1 cellular context compared by ENCODE assay signal in the genomic region with DNA sequence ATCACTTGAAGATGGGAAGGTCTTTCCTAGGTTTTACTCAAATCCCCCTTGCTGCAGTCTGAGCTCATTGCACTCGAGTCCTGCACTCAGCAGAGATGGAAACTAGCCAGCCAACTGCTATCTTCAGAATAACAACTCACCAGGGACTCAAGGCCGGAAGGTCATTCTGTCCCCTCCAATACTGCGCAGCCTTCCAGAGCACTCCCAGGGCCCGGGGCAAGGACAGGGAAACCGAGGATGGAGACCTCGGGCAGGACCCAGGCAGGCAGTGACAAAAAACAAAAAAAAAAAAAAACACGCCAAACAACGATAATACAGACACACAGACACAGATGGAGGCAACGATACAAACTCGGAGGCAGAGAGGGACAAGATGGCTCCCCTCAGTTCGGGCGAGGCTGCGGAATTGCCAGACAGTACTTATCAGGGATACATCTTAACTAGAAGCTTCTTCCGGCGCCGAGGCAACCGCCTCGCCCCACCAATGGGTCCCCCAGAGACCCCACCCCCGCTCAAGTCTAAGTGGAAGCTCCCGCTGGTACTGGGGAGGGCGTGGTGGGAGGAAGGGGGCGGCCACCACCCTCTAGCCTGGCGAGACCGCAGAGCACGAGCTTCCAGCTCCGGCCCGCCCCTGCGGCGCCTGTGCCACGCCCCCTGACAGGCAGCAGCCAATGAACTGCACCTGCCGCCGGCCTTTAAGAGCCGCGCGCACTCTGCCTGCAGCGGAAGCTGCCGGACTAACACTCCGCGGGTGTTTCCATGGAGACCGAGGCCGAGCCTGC.
TF ChIP-seq lines count a peak whose summit lies in the region.

No MANE protein-coding gene starts in this region.

TF ChIP-seq in neural cell, 6 proteins besides CTCF, POLR2A, EP300 and RAD21 (continued from another document):
- TF ChIP-seq, protein P1, sequence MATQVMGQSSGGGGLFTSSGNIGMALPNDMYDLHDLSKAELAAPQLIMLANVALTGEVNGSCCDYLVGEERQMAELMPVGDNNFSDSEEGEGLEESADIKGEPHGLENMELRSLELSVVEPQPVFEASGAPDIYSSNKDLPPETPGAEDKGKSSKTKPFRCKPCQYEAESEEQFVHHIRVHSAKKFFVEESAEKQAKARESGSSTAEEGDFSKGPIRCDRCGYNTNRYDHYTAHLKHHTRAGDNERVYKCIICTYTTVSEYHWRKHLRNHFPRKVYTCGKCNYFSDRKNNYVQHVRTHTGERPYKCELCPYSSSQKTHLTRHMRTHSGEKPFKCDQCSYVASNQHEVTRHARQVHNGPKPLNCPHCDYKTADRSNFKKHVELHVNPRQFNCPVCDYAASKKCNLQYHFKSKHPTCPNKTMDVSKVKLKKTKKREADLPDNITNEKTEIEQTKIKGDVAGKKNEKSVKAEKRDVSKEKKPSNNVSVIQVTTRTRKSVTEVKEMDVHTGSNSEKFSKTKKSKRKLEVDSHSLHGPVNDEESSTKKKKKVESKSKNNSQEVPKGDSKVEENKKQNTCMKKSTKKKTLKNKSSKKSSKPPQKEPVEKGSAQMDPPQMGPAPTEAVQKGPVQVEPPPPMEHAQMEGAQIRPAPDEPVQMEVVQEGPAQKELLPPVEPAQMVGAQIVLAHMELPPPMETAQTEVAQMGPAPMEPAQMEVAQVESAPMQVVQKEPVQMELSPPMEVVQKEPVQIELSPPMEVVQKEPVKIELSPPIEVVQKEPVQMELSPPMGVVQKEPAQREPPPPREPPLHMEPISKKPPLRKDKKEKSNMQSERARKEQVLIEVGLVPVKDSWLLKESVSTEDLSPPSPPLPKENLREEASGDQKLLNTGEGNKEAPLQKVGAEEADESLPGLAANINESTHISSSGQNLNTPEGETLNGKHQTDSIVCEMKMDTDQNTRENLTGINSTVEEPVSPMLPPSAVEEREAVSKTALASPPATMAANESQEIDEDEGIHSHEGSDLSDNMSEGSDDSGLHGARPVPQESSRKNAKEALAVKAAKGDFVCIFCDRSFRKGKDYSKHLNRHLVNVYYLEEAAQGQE (IDR thresholded peaks at IDR 0.05; ENCODE audit: borderline replicate concordance), result peak; percentile 34
- TF ChIP-seq TAF1 (IDR thresholded peaks at IDR 0.05; ENCODE audit: low read depth) (peak; percentile 84), MXI1 (conservative IDR thresholded peaks at IDR 0.05; ENCODE audit: poor library complexity, severe bottlenecking) (no peak)
